Comparison of ENCODE assay signal across 9 cellular contexts in genomic region chr20:2523919-2524434, GRCh38. TPM values are rescaled to one million over a fixed set of nuclear protein-coding genes. Genes with fewer than 3 reads are reported as not detected.
A peak's percentile ranks its signal among the peaks of the same experiment; 100 is the strongest.
DNase-seq lines count a peak whose midpoint lies in the region; ATAC-seq and TF ChIP-seq lines count a peak whose summit lies in the region.
"Had no signal": no experiment of that assay in that cellular context is flagged by ENCODE, and none has a peak within 500 bp of the region (broad histone marks: within the 10 kb centered on the region; RNA-seq: fewer than 3 reads in every experiment).

No MANE protein-coding gene starts in this region.

- no peaks in the 10 kb centered on the region for H3K9me3 Mint-ChIP-seq in brain

- no peak for ATAC-seq in Right ventricle myocardium superior (ENCODE audit: poor library complexity)
- no peak for ATAC-seq in GM19467 (IDR thresholded peaks at IDR 0.05; ENCODE audit: unreplicated experiment)
- ATAC-seq in sciatic nerve: no peak

- H3K4me3 ChIP-seq in right atrium auricular region (peak overlapping the region; percentile 60 to 88), muscle layer of duodenum (ENCODE audit: low read depth in 1 of 2, low read length in 2 of 2) (peak overlapping the region; percentile 72 to 79), lower leg skin (ENCODE audit: low read depth, poor library complexity, severe bottlenecking) (no peak overlapping the region)

- DNase-seq in right atrium auricular region (ENCODE audit: low spot score) (no peak), Right ventricle myocardium superior (no peak), sciatic nerve (ENCODE audit: low spot score) (no peak), RKO (ENCODE audit: low spot score) (no peak), lower leg skin (ENCODE audit: low spot score in 2 of 2) (no peak)

- H3K4me1 Mint-ChIP-seq in brain: peaks cover 23% of the 10 kb centered on the region

- TF ChIP-seq POLR2A in lower leg skin (IDR thresholded peaks at IDR 0.05): no peak

- TF ChIP-seq CTCF in right atrium auricular region (IDR thresholded peaks at IDR 0.05) (no peak), brain (conservative IDR thresholded peaks at IDR 0.05) (no peak), lower leg skin (IDR thresholded peaks at IDR 0.05) (no peak)

- peak overlapping the region; percentile 93 to 95 (median 94) for H3K4me3 Mint-ChIP-seq in brain

- H3K27me3 Mint-ChIP-seq in brain: peaks cover 43% of the 10 kb centered on the region

- H3K36me3 Mint-ChIP-seq in brain: no peaks in the 10 kb centered on the region

- 43 to 44% methylated on average over 6 of the region's 6 CpGs for WGBS in lower leg skin, 2 donors

- intact Hi-C loops in Right ventricle myocardium superior (cut with DNase I): no loop called here
- intact Hi-C loops in sciatic nerve (cut with DNase I): loop anchor here (10.0 kb wide), 1 partner anchor 131 kb away; the partner anchor contains the start of gene NOP56
- intact Hi-C loops in lower leg skin (cut with DNase I; ENCODE audit: low total_unique reads): no loop called here

- H3K27ac ChIP-seq in right atrium auricular region (peak overlapping the region; percentile 83 to 93), muscle layer of duodenum (ENCODE audit: low read length) (no peak overlapping the region)

- H3K36me3 ChIP-seq in right atrium auricular region (no peaks in the 10 kb centered on the region), muscle layer of duodenum (ENCODE audit: control insufficient read depth in 1 of 2, insufficient read depth in 2 of 2, low read length in 2 of 2) (no peaks in the 10 kb centered on the region)

- no peaks in the 10 kb centered on the region for H3K27me3 ChIP-seq in right atrium auricular region
- no peaks in the 10 kb centered on the region for H3K27me3 ChIP-seq in muscle layer of duodenum (ENCODE audit: low read depth, low read length)

- H3K27ac Mint-ChIP-seq in brain: peak overlapping the region; percentile 72 to 97 (median 96)

- H3K9me3 ChIP-seq in right atrium auricular region (no peaks in the 10 kb centered on the region), muscle layer of duodenum (ENCODE audit: control insufficient read depth in 1 of 2, low read length in 2 of 2) (no peaks in the 10 kb centered on the region)

- peaks cover 0 to 13% of the 10 kb centered on the region in 2 donors for H3K4me1 ChIP-seq in right atrium auricular region
- H3K4me1 ChIP-seq in muscle layer of duodenum (ENCODE audit: control insufficient read depth in 1 of 2, insufficient read depth in 2 of 2, low read length in 2 of 2): peaks cover 0 to 6% of the 10 kb centered on the region in 2 donors

RNA-seq across cellular contexts. Expression of gene TMC2, which starts 12.4 kb away (rescaled TPM):
- not detected for total RNA-seq in right atrium auricular region
- not detected for total RNA-seq in Right ventricle myocardium superior
- not detected for polyA plus RNA-seq in brain (ENCODE audit: insufficient read depth, low read depth, low replicate concordance)
- total RNA-seq in sciatic nerve: 0.22 TPM
- under 1 TPM in 1 of 4 donors, not detected in 3; 0.06 TPM for total RNA-seq in lower leg skin
- total RNA-seq: T-helper 1 cell treated with Interleukin-12 subunit alpha and Interleukin-12 subunit beta and Interleukin-4 antibody, amounts not matched to agents 30 ng/mL and 1 ng/mL, for 36 hours had no signal

RNA-seq across cellular contexts. Expression of gene ZNF343, which starts 15.3 kb away (rescaled TPM):
- total RNA-seq in right atrium auricular region: 1 to 10 TPM; 5.1 TPM
- total RNA-seq in Right ventricle myocardium superior: 5.5 TPM
- polyA plus RNA-seq in brain (ENCODE audit: insufficient read depth, low read depth, low replicate concordance): 4.3 TPM
- 16.3 TPM for total RNA-seq in sciatic nerve
- 10 to 100 TPM; 10.6 to 12.9 (median 11.3) TPM for total RNA-seq in lower leg skin

RNA-seq across cellular contexts. Expression of gene SNRPB, which starts 53.4 kb away (rescaled TPM):
- total RNA-seq in right atrium auricular region (100 to 1,000 TPM in 1 of 2 donors, 10 to 100 TPM in 1; 78.7 to 105 TPM), Right ventricle myocardium superior (49.9 TPM), sciatic nerve (64.3 TPM), lower leg skin (100 to 1,000 TPM; 205 to 254 (median 242) TPM)
- polyA plus RNA-seq in brain (ENCODE audit: insufficient read depth, low read depth, low replicate concordance): 310 TPM
